ENCODE assay signal across 8 cellular contexts in the genomic region with DNA sequence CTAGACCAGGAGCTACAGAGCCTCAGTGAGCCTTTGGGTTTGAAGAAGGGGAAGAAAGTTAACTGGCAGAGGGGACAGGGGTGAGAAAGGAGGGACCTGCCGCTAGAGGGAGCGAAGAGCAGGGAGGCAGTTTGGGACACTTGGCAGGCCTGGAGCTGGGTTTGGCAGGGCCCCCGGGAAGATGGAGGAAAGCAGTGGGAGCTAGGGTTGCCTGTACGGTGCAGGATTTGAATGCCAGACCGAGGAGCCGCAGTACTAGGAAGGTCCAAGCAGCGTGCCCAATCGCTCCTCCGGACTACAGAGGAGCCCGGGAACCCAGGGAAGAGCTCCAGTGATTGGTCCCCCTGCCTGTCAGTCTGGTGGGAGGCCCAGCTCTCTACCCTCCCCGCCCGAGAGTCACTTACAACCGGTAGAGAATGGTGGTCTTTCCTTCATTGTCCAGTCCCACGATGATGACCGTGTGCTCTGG. TPM values are rescaled to one million over a fixed set of nuclear protein-coding genes. Genes with fewer than 3 reads are reported as not detected.
DNase-seq lines count a peak whose midpoint lies in the region; ATAC-seq and TF ChIP-seq lines count a peak whose summit lies in the region.

No MANE protein-coding gene starts in this region.

- H3K27me3 ChIP-seq in HUES6 (ENCODE audit: control insufficient read depth, insufficient read depth, low read length) = peaks cover 21% of the 10 kb centered on the region
- H3K27me3 ChIP-seq in gastroesophageal sphincter = no peaks in the 10 kb centered on the region
- peaks cover 6 to 31% (median 28%) of the 10 kb centered on the region in 3 experiments for H3K27me3 ChIP-seq in neuronal stem cell (ENCODE audit: control insufficient read depth in 3 of 3, insufficient read depth in 3 of 3, low read depth in 1 of 3, low read length in 3 of 3)
- H3K27me3 ChIP-seq in stomach smooth muscle (ENCODE audit: control insufficient read depth in 1 of 2, insufficient read depth in 2 of 2, low read length in 2 of 2) = no peaks in the 10 kb centered on the region

- peak overlapping the region; percentile 84 for H4K8ac ChIP-seq in neuronal stem cell (ENCODE audit: low read depth, low read length)

- H2AK5ac ChIP-seq in neuronal stem cell (ENCODE audit: low read depth, low read length) = no peak overlapping the region

- no peak overlapping the region for H3K4ac ChIP-seq in neuronal stem cell (ENCODE audit: low read length)

- H3K18ac ChIP-seq in neuronal stem cell (ENCODE audit: low read length) = peak overlapping the region; percentile 99

- no peak for TF ChIP-seq EP300 in gastroesophageal sphincter (IDR thresholded peaks at IDR 0.05)

- no peak overlapping the region for H3K14ac ChIP-seq in neuronal stem cell (ENCODE audit: low read length)

- DNase-seq in AG04449 (ENCODE audit: low read depth, low spot score) (no peak), SIG-M5 (lab: John Stamatoyannopoulos, UW) (peak; percentile 34), neuronal stem cell (ENCODE audit: low spot score) (peak; percentile 93)
- DNase-seq in activated gamma-delta T cell treated with anti-CD3 and anti-CD28 coated beads, Interleukin-2, amount 50 U/mL, for 16 hours (ENCODE audit: low read depth) = peak; percentile 62

- H2BK12ac ChIP-seq in neuronal stem cell (ENCODE audit: low read length) = peak overlapping the region; percentile 86

- H3K9ac ChIP-seq in HUES6 (ENCODE audit: low read length) = no peak overlapping the region
- peak overlapping the region; percentile 82 for H3K9ac ChIP-seq in neuronal stem cell (ENCODE audit: low read depth, low read length, poor library complexity)
- H3K9ac ChIP-seq in stomach smooth muscle (ENCODE audit: low read length in 2 of 2) = peak overlapping the region; percentile 62 to 80

- TF ChIP-seq CTCF in AG04449 (IDR thresholded peaks at IDR 0.05; ENCODE audit: insufficient read depth, low read length, missing control alignments) = peak; percentile 93
- peak in 3 of 4 experiments; percentile 80 to 91 (median 83) for TF ChIP-seq CTCF in gastroesophageal sphincter (IDR thresholded peaks at IDR 0.05)

- WGBS in gastroesophageal sphincter (ENCODE audit: low coverage in 1 of 2), 2 donors = 0% methylated on average over 3 to 7 of the region's 15 CpGs
- no CpG with 5 or more reads among the region's 15 CpGs for WGBS in neuronal stem cell (ENCODE audit: extremely low coverage in 2 of 2, insufficient read length in 2 of 2, insufficient replicate concordance in 1 of 2), 2 donors

- H2BK120ac ChIP-seq in neuronal stem cell (ENCODE audit: low read depth, low read length) = no peak overlapping the region

- POLR2A ChIA-PET in AG04449 (lab: Yijun Ruan, JAX) = interaction anchor here (0.6 to 1.6 kb wide), 4 partner anchors 9 to 311 kb away, joined by 3 to 5 read pairs (median 4); a partner anchor contains a TSS

- peaks cover 25% of the 10 kb centered on the region for H3K4me1 ChIP-seq in HUES6 (ENCODE audit: control insufficient read depth, insufficient read depth, low read length)
- H3K4me1 ChIP-seq in gastroesophageal sphincter = peaks cover 0 to 39% (median 9%) of the 10 kb centered on the region in 3 donors
- no peaks in the 10 kb centered on the region for H3K4me1 ChIP-seq in neuronal stem cell (ENCODE audit: control insufficient read depth in 2 of 2, insufficient read depth in 1 of 2, low read depth in 1 of 2, low read length in 2 of 2)
- H3K4me1 ChIP-seq in stomach smooth muscle (ENCODE audit: control insufficient read depth, insufficient read depth, low read length) = peaks cover 18% of the 10 kb centered on the region

- no peaks in the 10 kb centered on the region for H3K79me1 ChIP-seq in neuronal stem cell (ENCODE audit: low read depth, low read length)

- H3K36me3 ChIP-seq in HUES6 (ENCODE audit: control insufficient read depth, insufficient read depth, low read length) (no peaks in the 10 kb centered on the region), gastroesophageal sphincter (no peaks in the 10 kb centered on the region), neuronal stem cell (replicated peaks in 1 of 2; ENCODE audit: control insufficient read depth in 2 of 2, insufficient read depth in 2 of 2, low read length in 2 of 2) (no peaks in the 10 kb centered on the region), stomach smooth muscle (ENCODE audit: control insufficient read depth in 2 of 2, insufficient read depth in 2 of 2, low read length in 2 of 2) (no peaks in the 10 kb centered on the region)

- no peak for TF ChIP-seq POLR2A in gastroesophageal sphincter (IDR thresholded peaks at IDR 0.05)

- H4K91ac ChIP-seq in neuronal stem cell (ENCODE audit: low read depth, low read length, poor library complexity) = no peak overlapping the region

- H3K27ac ChIP-seq in HUES6 (ENCODE audit: low read depth, low read length) (no peak overlapping the region), gastroesophageal sphincter (peak overlapping the region in 3 of 4 donors; percentile 48 to 51 (median 49)), neuronal stem cell (replicated peaks; ENCODE audit: low read length) (no peak overlapping the region), stomach smooth muscle (ENCODE audit: low read length) (no peak overlapping the region)

- H3K4me2 ChIP-seq in neuronal stem cell (ENCODE audit: insufficient read depth, low read length, poor library complexity, severe bottlenecking) = peak overlapping the region; percentile 92

- ATAC-seq in GM19023 (IDR thresholded peaks at IDR 0.05; ENCODE audit: unreplicated experiment) (peak; percentile 84), gastroesophageal sphincter (peak; percentile 97)

- peak overlapping the region; percentile 75 for H2BK15ac ChIP-seq in neuronal stem cell (ENCODE audit: low read length)

- CTCF ChIA-PET in AG04449 (lab: Yijun Ruan, JAX) = interaction anchor here (0.8 to 10.9 kb wide), 45 partner anchors 11 to 470 kb away, joined by 3 to 208 read pairs (median 5); a partner anchor contains a TSS

- H3K23ac ChIP-seq in neuronal stem cell (ENCODE audit: low read depth, low read length, poor library complexity) = peak overlapping the region; percentile 20

- H3K4me3 ChIP-seq in AG04449 (ENCODE audit: low read depth, low read length) (peak overlapping the region; percentile 55), HUES6 (ENCODE audit: low read depth, low read length) (peak overlapping the region; percentile 75), gastroesophageal sphincter (peak overlapping the region; percentile 25 to 58), neuronal stem cell (ENCODE audit: low read length in 2 of 2) (peak overlapping the region; percentile 48 to 95), stomach smooth muscle (ENCODE audit: low read length in 2 of 2) (peak overlapping the region; percentile 83 to 88)

- H2BK5ac ChIP-seq in neuronal stem cell (ENCODE audit: low read length) = peak overlapping the region; percentile 35

- peak overlapping the region; percentile 92 for H2AFZ ChIP-seq in neuronal stem cell (ENCODE audit: low read length)

- no peaks in the 10 kb centered on the region for H3K9me3 ChIP-seq in HUES6 (ENCODE audit: control insufficient read depth, insufficient read depth, low read depth, low read length)
- H3K9me3 ChIP-seq in gastroesophageal sphincter = peaks cover 0 to 4% (median 0%) of the 10 kb centered on the region in 3 donors
- peaks cover 0 to 4% of the 10 kb centered on the region in 2 donors for H3K9me3 ChIP-seq in neuronal stem cell (replicated peaks in 1 of 2; ENCODE audit: control insufficient read depth in 2 of 2, insufficient read depth in 1 of 2, low read depth in 1 of 2, low read length in 2 of 2)
- H3K9me3 ChIP-seq in stomach smooth muscle (ENCODE audit: control insufficient read depth in 2 of 2, low read length in 2 of 2) = no peaks in the 10 kb centered on the region

RNA-seq across cellular contexts. Expression of a gene that starts 1.3 kb away (rescaled TPM):
- total RNA-seq in gastroesophageal sphincter = not detected
- polyA plus RNA-seq in neuronal stem cell (2013, experiment 1 of 2) = not detected
- polyA plus RNA-seq in neuronal stem cell (2013, experiment 2 of 2) = not detected

RNA-seq across cellular contexts. Expression of a gene that starts 13.3 kb away (rescaled TPM):
- 10 to 100 TPM in 3 of 4 donors, 1 to 10 TPM in 1; 5.5 to 21.6 (median 17.4) TPM for total RNA-seq in gastroesophageal sphincter
- polyA plus RNA-seq in neuronal stem cell (2013, experiment 1 of 2) = 0.56 TPM
- polyA plus RNA-seq in neuronal stem cell (2013, experiment 2 of 2) = 0.46 TPM

RNA-seq across cellular contexts. Expression of a gene that starts 32.8 kb away (rescaled TPM):
- 1 to 10 TPM; 3.6 to 7.9 (median 5.9) TPM for total RNA-seq in gastroesophageal sphincter
- polyA plus RNA-seq in neuronal stem cell (2013, experiment 1 of 2) = 5.8 TPM
- polyA plus RNA-seq in neuronal stem cell (2013, experiment 2 of 2) = 5.9 TPM

RNA-seq across cellular contexts. Expression of a gene that starts 35.4 kb away (rescaled TPM):
- 1,000 to 10,000 TPM; 1,562 to 3,160 (median 2,477) TPM for total RNA-seq in gastroesophageal sphincter
- 2,934 TPM for polyA plus RNA-seq in neuronal stem cell (2013, experiment 1 of 2)
- 2,874 TPM for polyA plus RNA-seq in neuronal stem cell (2013, experiment 2 of 2)

Comparison
In these comparisons a context has a peak if more than half of its experiments do, and no peak if none do; other contexts are left out.
1. H3K27ac ChIP-seq: peak in gastroesophageal sphincter (3 of 4); none in HUES6 (single experiment), neuronal stem cell (single experiment) and stomach smooth muscle (single experiment).
2. Peak in every context shown above with its lines, with median percentiles within 50 percentile points of each other: H3K4me3 ChIP-seq.